ENCODE assay signal across 2 cellular contexts in the genomic region with DNA sequence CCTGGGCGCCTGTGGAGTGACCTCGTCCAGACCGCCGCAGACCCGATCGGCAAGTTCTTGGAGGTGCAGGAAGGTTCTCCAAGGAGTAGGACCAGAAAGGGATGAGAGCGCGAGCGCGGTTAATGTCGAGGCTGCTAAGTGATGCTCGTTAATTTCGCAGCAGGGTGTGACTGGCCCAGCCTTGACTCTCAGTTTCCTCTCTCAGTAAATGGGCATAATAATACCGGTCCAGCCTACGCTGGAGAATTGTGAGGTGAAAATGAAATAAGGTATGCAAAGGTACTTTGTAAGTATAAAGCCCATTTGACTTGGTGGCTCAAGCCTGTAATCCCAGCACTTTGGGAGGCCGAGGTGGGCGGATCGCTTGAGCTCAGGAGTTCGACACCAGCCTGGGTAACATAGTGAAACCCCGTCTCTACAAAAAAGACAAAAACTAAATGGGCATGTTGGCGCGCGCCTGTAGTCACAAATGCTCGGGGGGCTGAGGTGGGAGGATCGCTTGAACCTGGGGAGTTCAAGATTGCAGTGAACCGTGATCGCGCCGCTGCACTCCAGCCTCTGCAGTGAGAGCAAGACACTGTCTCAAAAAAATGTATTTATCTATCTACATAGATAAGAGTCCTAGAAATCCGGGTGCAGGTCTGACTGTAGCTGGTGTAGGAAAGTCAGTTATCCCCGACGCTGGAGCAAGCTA.
TF ChIP-seq lines count a peak whose summit lies in the region.

No MANE protein-coding gene starts in this region.

TF ChIP-seq in endothelial cell of umbilical vein, 7 proteins besides CTCF, POLR2A, EP300 and RAD21:
- TF ChIP-seq EZH2 (IDR thresholded peaks at IDR 0.05; ENCODE audit: borderline replicate concordance, low read depth, low read length, severe bottlenecking) (no peak), MYC (IDR thresholded peaks at IDR 0.05; ENCODE audit: low read depth, low read length) (no peak), GATA2 (IDR thresholded peaks at IDR 0.05; ENCODE audit: insufficient read depth, insufficient read length, low read depth, low read length) (no peak), JUN (IDR thresholded peaks at IDR 0.05; ENCODE audit: borderline replicate concordance, insufficient read depth, insufficient read length, low read depth) (no peak), FOS (IDR thresholded peaks at IDR 0.05; ENCODE audit: borderline replicate concordance, insufficient read depth, low read length) (no peak), POLR2AphosphoS5 (IDR thresholded peaks at IDR 0.05; ENCODE audit: insufficient read depth, low read depth, low read length) (no peak)
- TF ChIP-seq, protein P1, sequence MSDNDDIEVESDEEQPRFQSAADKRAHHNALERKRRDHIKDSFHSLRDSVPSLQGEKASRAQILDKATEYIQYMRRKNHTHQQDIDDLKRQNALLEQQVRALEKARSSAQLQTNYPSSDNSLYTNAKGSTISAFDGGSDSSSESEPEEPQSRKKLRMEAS (IDR thresholded peaks at IDR 0.05; ENCODE audit: insufficient read depth, insufficient read length) = no peak

TF ChIP-seq in HEK293T, 16 proteins besides CTCF, POLR2A, EP300 and RAD21 (continued from another document):
- TF ChIP-seq FOXA1 (IDR thresholded peaks at IDR 0.05) = no peak
